In genomic region chr2:241244368-241244767, GRCh38 we compare ENCODE assay signal across 21 cellular contexts. TPM values are rescaled to one million over a fixed set of nuclear protein-coding genes. Genes with fewer than 3 reads are reported as not detected.
A peak's percentile ranks its signal among the peaks of the same experiment; 100 is the strongest.
DNase-seq lines count a peak whose midpoint lies in the region; ATAC-seq, FAIRE-seq and TF ChIP-seq lines count a peak whose summit lies in the region.
"Had no signal": no experiment of that assay in that cellular context is flagged by ENCODE, and none has a peak within 500 bp of the region (broad histone marks: within the 10 kb centered on the region; RNA-seq: fewer than 3 reads in every experiment).

No MANE protein-coding gene starts in this region.

- TF ChIP-seq CTCF in HepG2 (CRISPR knock-in tag; IDR thresholded peaks at IDR 0.05) = no peak
- no peak for TF ChIP-seq CTCF in right lobe of liver (IDR thresholded peaks at IDR 0.05)
- TF ChIP-seq CTCF in nephron progenitor cell (IDR thresholded peaks at IDR 0.05) = no peak

- H3K27me3 ChIP-seq in HepG2 (ENCODE audit: control insufficient read depth in 1 of 2, insufficient read depth in 2 of 2, low read length in 2 of 2) (no peaks in the 10 kb centered on the region), right lobe of liver (no peaks in the 10 kb centered on the region), Karpas-422 (ENCODE audit: low read length) (no peaks in the 10 kb centered on the region)
- H3K27me3 ChIP-seq: BLaER1 treated with 17β-estradiol and CSF1 and Interleukin-3, amounts not matched to agents 10 nM and 100 nM had no signal

- peaks cover 76% of the 10 kb centered on the region for H3K36me3 Mint-ChIP-seq in activated naive CD4-positive, alpha-beta T cell treated with anti-CD3 and anti-CD28 coated beads, Interleukin-2, amount 10 ng/mL, durations not matched to agents 7 days and 5 days
- peaks cover 100% of the 10 kb centered on the region for H3K36me3 Mint-ChIP-seq in activated T-helper 17 cell treated with anti-CD3 and anti-CD28 coated beads, Interleukin-2, amount 50 U/mL, for 72 hours (ENCODE audit: low read depth)
- H3K36me3 Mint-ChIP-seq in nephron progenitor cell (ENCODE audit: low read depth) = peaks cover 93% of the 10 kb centered on the region

- no peak overlapping the region for H2AFZ ChIP-seq in HepG2 (ENCODE audit: low read length)
- H2AFZ ChIP-seq in Karpas-422 (ENCODE audit: low read length) = no peak overlapping the region

- H3K9me2 ChIP-seq in Karpas-422 (replicated peaks; ENCODE audit: insufficient read depth, low read length) = no peaks in the 10 kb centered on the region

- H3K4me3 ChIP-seq in HepG2 (replicated peaks in 1 of 3; ENCODE audit: insufficient read depth in 1 of 3, low read depth in 2 of 3, low read length in 3 of 3) (no peak overlapping the region), right lobe of liver (no peak overlapping the region), Karpas-422 (ENCODE audit: low read length) (no peak overlapping the region)
- H3K4me3 ChIP-seq: BLaER1 treated with 17β-estradiol and CSF1 and Interleukin-3, amounts not matched to agents 10 nM and 100 nM; GM12878 had no signal

- TF ChIP-seq POLR2A in HepG2 (IDR thresholded peaks at IDR 0.05; ENCODE audit: insufficient read depth in 1 of 2, low read depth in 2 of 2, low read length in 2 of 2) (no peak), right lobe of liver (IDR thresholded peaks at IDR 0.05) (no peak)

- TF ChIP-seq RAD21 in HepG2 (CRISPR knock-in tag; IDR thresholded peaks at IDR 0.05) = no peak

- CTCF ChIA-PET in activated naive CD4-positive, alpha-beta T cell treated with anti-CD3 and anti-CD28 coated beads, Interleukin-2, amount 10 ng/mL, durations not matched to agents 7 days and 5 days (lab: Charles Lee) = no interaction called here
- CTCF ChIA-PET in HepG2 (lab: Yijun Ruan, JAX; ENCODE audit: low intra/inter-chr PET ratio, low total read pairs) = no interaction called here

- H3K79me2 ChIP-seq in HepG2 (ENCODE audit: insufficient read depth, low read length) (peaks cover 14% of the 10 kb centered on the region), Karpas-422 (ENCODE audit: low read length) (peaks cover 12% of the 10 kb centered on the region)

- TF ChIP-seq EP300 in HepG2 (IDR thresholded peaks at IDR 0.05; ENCODE audit: low read depth in 2 of 2, low read length in 2 of 2) (no peak), HepG2 (CRISPR knock-in tag; IDR thresholded peaks at IDR 0.05; ENCODE audit: borderline replicate concordance) (no peak)

- DNase-seq in activated naive CD4-positive, alpha-beta T cell treated with anti-CD3 and anti-CD28 coated beads, Interleukin-2, amount 10 ng/mL, durations not matched to agents 7 days and 5 days = no peak
- DNase-seq in activated naive CD4-positive, alpha-beta T cell treated with Interleukin-2 at 50 U/mL for 16 hours = no peak
- DNase-seq in HepG2 (ENCODE audit: low spot score) (no peak), right lobe of liver (no peak), nephron progenitor cell (no peak), NCI-H748 treated with DMSO at 0.1 percent for 48 hours (lab: John Stamatoyannopoulos, UW) (no peak), Karpas-422 (no peak)
- DNase-seq: CD4-positive, CD25-positive, alpha-beta regulatory T cell; CD8-positive, alpha-beta memory T cell; COR-L47; DMS 273 treated with DMSO at 0.1 percent for 48 hours; DMS53; DND-41; EL; GOT3; H7 had no signal

- H3K9me3 ChIP-seq in HepG2 (ENCODE audit: low read length) (no peaks in the 10 kb centered on the region), right lobe of liver (no peaks in the 10 kb centered on the region), Karpas-422 (ENCODE audit: low read length) (no peaks in the 10 kb centered on the region)
- H3K9me3 ChIP-seq: BLaER1 treated with 17β-estradiol and CSF1 and Interleukin-3, amounts not matched to agents 10 nM and 100 nM had no signal

- ATAC-seq in HepG2 (no peak), right lobe of liver (no peak)
- ATAC-seq in activated T-helper 17 cell treated with anti-CD3 and anti-CD28 coated beads, Interleukin-2, amount 50 U/mL, for 72 hours (replicated peaks) = no peak
- ATAC-seq: GM12878, HCT116 had no signal

- H3K36me3 ChIP-seq in HepG2 (replicated peaks in 1 of 2; ENCODE audit: control insufficient read depth in 1 of 2, insufficient read depth in 2 of 2, low read length in 2 of 2) = peaks cover 76 to 97% of the 10 kb centered on the region in 2 experiments
- peaks cover 35 to 100% (median 71%) of the 10 kb centered on the region in 4 donors for H3K36me3 ChIP-seq in right lobe of liver
- H3K36me3 ChIP-seq in Karpas-422 (ENCODE audit: insufficient read depth, low read length) = peaks cover 37% of the 10 kb centered on the region

- no peak overlapping the region for H3K4me3 Mint-ChIP-seq in activated naive CD4-positive, alpha-beta T cell treated with anti-CD3 and anti-CD28 coated beads, Interleukin-2, amount 10 ng/mL, durations not matched to agents 7 days and 5 days
- no peak overlapping the region for H3K4me3 Mint-ChIP-seq in activated T-helper 17 cell treated with anti-CD3 and anti-CD28 coated beads, Interleukin-2, amount 50 U/mL, for 72 hours
- H3K4me3 Mint-ChIP-seq in nephron progenitor cell = no peak overlapping the region
- H3K4me3 Mint-ChIP-seq: B cell; CD4-positive, CD25-positive, alpha-beta regulatory T cell; CD8-positive, alpha-beta memory T cell had no signal

- in situ Hi-C loops in HepG2 (cut with HindIII; ENCODE audit: extremely low pct_ligation_motif_present, low pct_unique_long_range_greater_than_20kb) = no loop called here

- BruUV-seq in HepG2 (replicated peaks; lab: Mats Ljungman, UMichigan) = no TSS peak

- no peaks in the 10 kb centered on the region for H3K4me1 Mint-ChIP-seq in activated naive CD4-positive, alpha-beta T cell treated with anti-CD3 and anti-CD28 coated beads, Interleukin-2, amount 10 ng/mL, durations not matched to agents 7 days and 5 days
- H3K4me1 Mint-ChIP-seq in activated T-helper 17 cell treated with anti-CD3 and anti-CD28 coated beads, Interleukin-2, amount 50 U/mL, for 72 hours = peaks cover 6% of the 10 kb centered on the region
- no peaks in the 10 kb centered on the region for H3K4me1 Mint-ChIP-seq in nephron progenitor cell
- H3K4me1 Mint-ChIP-seq: B cell; CD4-positive, CD25-positive, alpha-beta regulatory T cell had no signal

- H3K4me2 ChIP-seq in HepG2 (ENCODE audit: low read depth, low read length) (no peak overlapping the region), Karpas-422 (ENCODE audit: low read depth, low read length, poor library complexity, severe bottlenecking) (no peak overlapping the region)
- H3K4me2 ChIP-seq: BLaER1 treated with 17β-estradiol and CSF1 and Interleukin-3, amounts not matched to agents 10 nM and 100 nM had no signal

- H3K27ac Mint-ChIP-seq in activated naive CD4-positive, alpha-beta T cell treated with anti-CD3 and anti-CD28 coated beads, Interleukin-2, amount 10 ng/mL, durations not matched to agents 7 days and 5 days = peak overlapping the region; percentile 19
- H3K27ac Mint-ChIP-seq in activated T-helper 17 cell treated with anti-CD3 and anti-CD28 coated beads, Interleukin-2, amount 50 U/mL, for 72 hours = peak overlapping the region; percentile 47
- peak overlapping the region; percentile 42 for H3K27ac Mint-ChIP-seq in nephron progenitor cell
- H3K27ac Mint-ChIP-seq: B cell had no signal

- 97% methylated on average over 6 of the region's 6 CpGs for WGBS in HepG2 (ENCODE audit: low lambda C conversion rate)
- 90% methylated on average over 6 of the region's 6 CpGs for WGBS in right lobe of liver (ENCODE audit: insufficient coverage, low coverage, low lambda C conversion rate, missing lambda C conversion rate)

- intact Hi-C loops in HepG2 (cut with micrococcal nuclease; ENCODE audit: unreplicated experiment) = no loop called here
- intact Hi-C loops in right lobe of liver (cut with DNase I) = no loop called here

- FAIRE-seq in HepG2 (lab: Jason Lieb, UNC) = no peak
- FAIRE-seq: GM12878 had no signal

- POLR2A ChIA-PET in HepG2 (lab: Yijun Ruan, JAX) = no interaction called here

- no peaks in the 10 kb centered on the region for H3K9me3 Mint-ChIP-seq in activated naive CD4-positive, alpha-beta T cell treated with anti-CD3 and anti-CD28 coated beads, Interleukin-2, amount 10 ng/mL, durations not matched to agents 7 days and 5 days
- no peaks in the 10 kb centered on the region for H3K9me3 Mint-ChIP-seq in activated T-helper 17 cell treated with anti-CD3 and anti-CD28 coated beads, Interleukin-2, amount 50 U/mL, for 72 hours
- H3K9me3 Mint-ChIP-seq in nephron progenitor cell = no peaks in the 10 kb centered on the region
- H3K9me3 Mint-ChIP-seq: CD8-positive, alpha-beta memory T cell had no signal

- H3K4me1 ChIP-seq in HepG2 (ENCODE audit: insufficient read depth, low read length) (no peaks in the 10 kb centered on the region), right lobe of liver (no peaks in the 10 kb centered on the region), Karpas-422 (ENCODE audit: low read length) (no peaks in the 10 kb centered on the region)
- H3K4me1 ChIP-seq: BLaER1 treated with 17β-estradiol and CSF1 and Interleukin-3, amounts not matched to agents 10 nM and 100 nM had no signal

- no peak overlapping the region for H3K9ac ChIP-seq in HepG2 (ENCODE audit: insufficient read depth, low read depth, low read length)
- no peak overlapping the region for H3K9ac ChIP-seq in Karpas-422 (ENCODE audit: low read length)
- H3K9ac ChIP-seq: BLaER1 treated with 17β-estradiol and CSF1 and Interleukin-3, amounts not matched to agents 10 nM and 100 nM had no signal

- H3K27me3 Mint-ChIP-seq in activated naive CD4-positive, alpha-beta T cell treated with anti-CD3 and anti-CD28 coated beads, Interleukin-2, amount 10 ng/mL, durations not matched to agents 7 days and 5 days = no peaks in the 10 kb centered on the region
- no peaks in the 10 kb centered on the region for H3K27me3 Mint-ChIP-seq in activated T-helper 17 cell treated with anti-CD3 and anti-CD28 coated beads, Interleukin-2, amount 50 U/mL, for 72 hours
- H3K27me3 Mint-ChIP-seq in nephron progenitor cell (ENCODE audit: low read depth, poor library complexity) = no peaks in the 10 kb centered on the region
- H3K27me3 Mint-ChIP-seq: B cell; CD4-positive, CD25-positive, alpha-beta regulatory T cell; CD8-positive, alpha-beta memory T cell had no signal

- H4K20me1 ChIP-seq in HepG2 (ENCODE audit: insufficient read depth, low read length) = peaks cover 20% of the 10 kb centered on the region; the same call in 1 of the 2 replicates
- peaks cover 7% of the 10 kb centered on the region; the same call in 1 of the 2 replicates for H4K20me1 ChIP-seq in Karpas-422 (ENCODE audit: insufficient read depth, low read depth, low read length)

- H3K27ac ChIP-seq in HepG2 (ENCODE audit: extremely low read length, insufficient read depth, low read length) (no peak overlapping the region), right lobe of liver (no peak overlapping the region), Karpas-422 (ENCODE audit: low read length) (no peak overlapping the region)
- H3K27ac ChIP-seq: BLaER1 treated with 17β-estradiol and CSF1 and Interleukin-3, amounts not matched to agents 10 nM and 100 nM had no signal

RNA-seq across cellular contexts. Expression of gene ANO7, which starts 55.9 kb away (rescaled TPM):
- total RNA-seq in HepG2 (2016; rRNA removed; fragmentation: Illumina TruSeq; extraction: Trizol) (3.7 and 4.9 TPM in 2 replicates), right lobe of liver (1 to 10 TPM in 3 of 6 experiments, under 1 TPM in 3; 0.61 to 2.4 (median 0.97) TPM)
- 1.7 and 1.9 TPM in 2 replicates for total RNA-seq in HepG2 (2016; cell fraction: cytosol; rRNA removed; fragmentation: Illumina TruSeq; extraction: Trizol; ENCODE audit: low read depth)
- 2.9 and 5.5 TPM in 2 replicates for total RNA-seq in HepG2 (2016; cell fraction: insoluble cytoplasmic fraction; rRNA removed; fragmentation: Illumina TruSeq; extraction: Trizol)
- total RNA-seq in HepG2 (2016; cell fraction: membrane; rRNA removed; fragmentation: Illumina TruSeq; extraction: Trizol) = 3.2 and 4.1 TPM in 2 replicates
- 4.7 and 5.1 TPM in 2 replicates for total RNA-seq in HepG2 (2016; cell fraction: nucleus; rRNA removed; fragmentation: Illumina TruSeq; extraction: Trizol)
- 4.1 and 4.9 TPM in 2 replicates for polyA plus RNA-seq in HepG2 (2011; rRNA removed)
- polyA plus RNA-seq in HepG2 (2011; cell fraction: cytosol; rRNA removed) = 2.9 and 3.9 TPM in 2 replicates
- 29.8 and 33.6 TPM in 2 replicates for polyA plus RNA-seq in HepG2 (2011; cell fraction: nucleus; rRNA removed)
- polyA plus RNA-seq in HepG2 (2012) = 8.8 and 10.8 TPM in 2 replicates
- 3.3 and 3.8 TPM in 2 replicates for polyA plus RNA-seq in HepG2 (2016; cell fraction: cytosol; fragmentation: Illumina TruSeq; extraction: Trizol; ENCODE audit: low read depth)
- 7.5 and 11.5 TPM in 2 replicates for polyA plus RNA-seq in HepG2 (2016; cell fraction: insoluble cytoplasmic fraction; fragmentation: Illumina TruSeq; extraction: Trizol; ENCODE audit: low read depth)
- polyA plus RNA-seq in HepG2 (2016; cell fraction: membrane; fragmentation: Illumina TruSeq; extraction: Trizol; ENCODE audit: low read depth) = 7.5 and 8.6 TPM in 2 replicates
- 14.9 and 15.8 TPM in 2 replicates for polyA plus RNA-seq in HepG2 (2016; cell fraction: nucleus; fragmentation: Illumina TruSeq; extraction: Trizol; ENCODE audit: insufficient read depth, low read depth)
- polyA minus RNA-seq in HepG2 (2011; rRNA and poly(A)+ RNA removed; ENCODE audit: low replicate concordance) = 1.1 and 16.7 TPM in 2 replicates
- polyA minus RNA-seq in HepG2 (2011; cell fraction: cytosol; rRNA and poly(A)+ RNA removed) = 5.1 and 8.4 TPM in 2 replicates
- polyA minus RNA-seq in HepG2 (2011; cell fraction: nucleus; rRNA and poly(A)+ RNA removed) = 13.8 and 18.4 TPM in 2 replicates
- 10 to 100 TPM in 1 of 2 donors, 1 to 10 TPM in 1; 1.6 to 12.8 TPM for total RNA-seq in activated T-helper 17 cell treated with anti-CD3 and anti-CD28 coated beads, Interleukin-2, amount 50 U/mL, for 72 hours
- total RNA-seq in Karpas-422 (2014; rRNA removed; shearing (Covaris generic); ENCODE audit: low replicate concordance) = 0.14 and 0.19 TPM in 2 replicates
- polyA plus RNA-seq: CD4-positive, CD25-positive, alpha-beta regulatory T cell; CD8-positive, alpha-beta memory T cell had no signal
